7 cellular contexts compared by ENCODE assay signal in genomic region chr1:176682830-176683229, GRCh38.
"Had no signal": no experiment of that assay in that cellular context is flagged by ENCODE, and none has a peak within 500 bp of the region (broad histone marks: within the 10 kb centered on the region; RNA-seq: fewer than 3 reads in every experiment).

No MANE protein-coding gene starts in this region.

- DNase-seq: GDM1, GF-D8 had no signal

- FAIRE-seq: G401.6, GM12878, GM12891, GM12892, GM19239 had no signal

- H3K4me3 ChIP-seq: GM12878 had no signal

- ATAC-seq: GM12878 had no signal
